ENCODE assay signal across 22 cellular contexts in the genomic region with DNA sequence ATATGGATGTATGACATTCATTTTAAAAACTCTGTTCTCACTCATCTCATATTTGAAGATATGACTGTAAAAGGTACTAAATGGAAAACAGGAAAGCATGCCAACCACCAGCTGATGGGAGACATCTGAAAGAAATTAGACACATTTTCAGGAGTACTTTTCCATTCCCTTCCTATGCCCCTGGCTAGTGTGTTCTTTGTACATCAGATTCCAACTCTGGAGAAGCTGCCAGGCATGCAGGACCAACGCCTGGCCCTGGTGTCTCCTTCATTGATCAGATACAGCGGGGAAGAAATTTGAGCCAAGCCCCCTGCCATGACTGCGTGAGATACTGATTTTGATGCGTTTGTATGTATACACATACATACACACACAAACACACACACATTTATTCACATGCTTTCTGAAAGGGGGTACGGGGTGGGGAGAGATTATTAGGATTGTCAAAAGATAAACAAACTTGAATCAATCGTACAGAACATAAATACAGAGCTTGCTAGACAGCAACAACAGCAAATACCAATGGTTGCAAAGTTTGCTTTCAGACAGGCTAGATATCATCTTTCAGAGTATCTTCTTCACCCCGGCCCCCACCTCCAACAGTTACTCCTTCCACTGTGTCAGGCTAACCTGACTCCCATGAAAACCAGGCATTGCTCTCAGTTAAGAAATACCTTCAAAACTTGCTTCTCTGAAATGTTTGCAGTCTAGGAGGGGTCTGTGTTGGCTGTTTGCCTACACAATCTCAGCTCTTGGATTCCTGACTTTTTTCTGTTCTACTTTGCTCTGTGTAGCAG.
DNase-seq lines count a peak whose midpoint lies in the region; ATAC-seq and TF ChIP-seq lines count a peak whose summit lies in the region.
"Had no signal": no experiment of that assay in that cellular context is flagged by ENCODE, and none has a peak within 500 bp of the region (broad histone marks: within the 10 kb centered on the region; RNA-seq: fewer than 3 reads in every experiment).

No MANE protein-coding gene starts in this region.

- H3K27me3 Mint-ChIP-seq in GM23338 (ENCODE audit: insufficient read depth, low read depth, poor library complexity) = no peaks in the 10 kb centered on the region
- H3K27me3 Mint-ChIP-seq: activated naive CD4-positive, alpha-beta T cell treated with anti-CD3 and anti-CD28 coated beads, Interleukin-2, amount 10 ng/mL, durations not matched to agents 7 days and 5 days had no signal

- H3K4me1 Mint-ChIP-seq in GM23338 = peaks cover 13% of the 10 kb centered on the region; the same call in 2 of the 3 replicates
- H3K4me1 Mint-ChIP-seq: activated naive CD4-positive, alpha-beta T cell treated with anti-CD3 and anti-CD28 coated beads, Interleukin-2, amount 10 ng/mL, durations not matched to agents 7 days and 5 days; CD14-positive monocyte; neural crest cell had no signal

- H3K9me3 ChIP-seq in left lung = no peaks in the 10 kb centered on the region
- H3K9me3 ChIP-seq: mucosa of descending colon, psoas muscle had no signal

- H4K20me1 ChIP-seq in GM23338 (replicated peaks; ENCODE audit: insufficient read depth) = no peaks in the 10 kb centered on the region

- H3K27me3 ChIP-seq in GM23338 (ENCODE audit: insufficient read depth) (no peaks in the 10 kb centered on the region), left lung (no peaks in the 10 kb centered on the region)
- H3K27me3 ChIP-seq: cardiac muscle cell had no signal

- H3K4me2 ChIP-seq in GM23338 = no peak overlapping the region
- H3K4me2 ChIP-seq: KMS-11 had no signal

- H3K4me1 ChIP-seq in GM23338 (ENCODE audit: insufficient read depth) = 0 out of 2 replicates have a peak, but pooled peaks cover 6% of the 10 kb centered on the region
- no peaks in the 10 kb centered on the region for H3K4me1 ChIP-seq in left lung
- H3K4me1 ChIP-seq: psoas muscle had no signal

- TF ChIP-seq CTCF in GM23338 (conservative IDR thresholded peaks at IDR 0.05; ENCODE audit: low read depth in 2 of 2) (no peak), left lung (IDR thresholded peaks at IDR 0.05) (no peak)

- no peaks in the 10 kb centered on the region for H3K79me2 ChIP-seq in GM23338 (replicated peaks; ENCODE audit: insufficient read depth)

- H3K4me3 ChIP-seq in GM23338 = no peak overlapping the region
- no peak overlapping the region for H3K4me3 ChIP-seq in left lung
- H3K4me3 ChIP-seq: cardiac muscle cell, mucosa of descending colon, psoas muscle had no signal

- peaks cover 2% of the 10 kb centered on the region; the same call in 1 of the 3 replicates for H3K9me3 Mint-ChIP-seq in GM23338
- H3K9me3 Mint-ChIP-seq: neural crest cell had no signal

- H3K36me3 ChIP-seq in GM23338 (ENCODE audit: insufficient read depth) (no peaks in the 10 kb centered on the region), left lung (no peaks in the 10 kb centered on the region)
- H3K36me3 ChIP-seq: cardiac muscle cell had no signal

- no peak overlapping the region for H3K27ac Mint-ChIP-seq in GM23338
- H3K27ac Mint-ChIP-seq: activated naive CD4-positive, alpha-beta T cell treated with anti-CD3 and anti-CD28 coated beads, Interleukin-2, amount 10 ng/mL, durations not matched to agents 7 days and 5 days; activated T-helper 1 cell treated with anti-CD3 and anti-CD28 coated beads, Interleukin-12 subunit alpha, Interleukin-12 subunit beta, Interleukin-2, Interleukin-4 antibody, amounts not matched to agents 30 ng/mL and 10 ng/mL and 1 ng/mL, durations not matched to agents 14 hours and 24 hours and 36 hours; CD14-positive monocyte had no signal

- H3K4me3 Mint-ChIP-seq in GM23338 = no peak overlapping the region
- H3K4me3 Mint-ChIP-seq: activated naive CD4-positive, alpha-beta T cell treated with anti-CD3 and anti-CD28 coated beads, Interleukin-2, amount 10 ng/mL, durations not matched to agents 7 days and 5 days; activated T-helper 1 cell treated with anti-CD3 and anti-CD28 coated beads, Interleukin-12 subunit alpha, Interleukin-12 subunit beta, Interleukin-2, Interleukin-4 antibody, amounts not matched to agents 30 ng/mL and 10 ng/mL and 1 ng/mL, durations not matched to agents 14 hours and 24 hours and 36 hours; CD14-positive monocyte; neural crest cell had no signal

- no peaks in the 10 kb centered on the region; the same call in 2 of the 3 replicates for H3K36me3 Mint-ChIP-seq in GM23338 (ENCODE audit: low read depth)
- H3K36me3 Mint-ChIP-seq: activated naive CD4-positive, alpha-beta T cell treated with anti-CD3 and anti-CD28 coated beads, Interleukin-2, amount 10 ng/mL, durations not matched to agents 7 days and 5 days; CD14-positive monocyte had no signal

- H3F3A ChIP-seq in GM23338 (replicated peaks; ENCODE audit: low read depth) = no peaks in the 10 kb centered on the region

- DNase-seq in GM23338 (ENCODE audit: low spot score) (no peak), astrocyte of the hippocampus (ENCODE audit: low read depth, low spot score) (peak; percentile 38), iris pigment epithelial cell (ENCODE audit: low read depth) (peak; percentile 36), sciatic nerve (ENCODE audit: low spot score) (no peak), NCI-H2029 treated with DMSO at 0.1 percent for 48 hours (lab: John Stamatoyannopoulos, UW) (no peak), germinal center (ENCODE audit: low spot score) (no peak), left lung (no peak)
- DNase-seq: activated naive CD4-positive, alpha-beta T cell treated with anti-CD3 and anti-CD28 coated beads, Interleukin-2, amount 10 ng/mL, durations not matched to agents 7 days and 5 days; dermis blood vessel endothelial cell; foreskin melanocyte; H7; hypothalamus; mucosa of descending colon; NCI-H1436 treated with DMSO at 0.1 percent for 48 hours; NCI-H2171 treated with DMSO at 0.1 percent for 48 hours; NCI-H526 treated with DMSO at 0.1 percent for 48 hours; psoas muscle had no signal

- no peak overlapping the region for H3K27ac ChIP-seq in GM23338 (ENCODE audit: low read depth)
- no peak overlapping the region for H3K27ac ChIP-seq in left lung
- H3K27ac ChIP-seq: cardiac muscle cell, KMS-11, psoas muscle had no signal

- H2AFZ ChIP-seq in GM23338 = peak overlapping the region; percentile 81

- ATAC-seq in GM23338 (no peak), sciatic nerve (peak; percentile 84), left lung (no peak)
- ATAC-seq: mucosa of descending colon, psoas muscle had no signal

- H3K9me2 ChIP-seq in GM23338 (ENCODE audit: insufficient read depth) = no peaks in the 10 kb centered on the region; the same call in none of the 2 replicates

- intact Hi-C loops in sciatic nerve (cut with DNase I) (no loop called here), left lung (cut with DNase I) (no loop called here)

TF ChIP-seq in GM23338, 12 proteins besides CTCF, POLR2A, EP300 and RAD21:
- TF ChIP-seq ZNF114 (CRISPR knock-in tag; IDR thresholded peaks at IDR 0.05) (no peak), ZNF331 (CRISPR knock-in tag; IDR thresholded peaks at IDR 0.05; ENCODE audit: low read depth) (no peak), JUNB (IDR thresholded peaks at IDR 0.05; ENCODE audit: unreplicated experiment) (no peak), NANOG (IDR thresholded peaks at IDR 0.05; ENCODE audit: borderline replicate concordance) (no peak), POLR2AphosphoS5 (IDR thresholded peaks at IDR 0.05; ENCODE audit: low read depth) (no peak), EZH2 (IDR thresholded peaks at IDR 0.05; ENCODE audit: low read depth, unreplicated experiment) (no peak), CREB1 (CRISPR knock-in tag; IDR thresholded peaks at IDR 0.05; ENCODE audit: low read depth) (no peak), STAT1 (IDR thresholded peaks at IDR 0.05; ENCODE audit: unreplicated experiment) (no peak), REST (IDR thresholded peaks at IDR 0.05; ENCODE audit: unreplicated experiment) (no peak)

Comparison
In these comparisons a context has a peak if more than half of its experiments do, and no peak if none do; other contexts are left out.
1. DNase-seq: peak in astrocyte of the hippocampus (single experiment) and iris pigment epithelial cell (single experiment); none in GM23338 (single experiment), sciatic nerve (single experiment), NCI-H2029 treated with DMSO at 0.1 percent for 48 hours (single experiment), germinal center (single experiment) and left lung (0 of 2).